In genomic region chr12:32478858-32479257, GRCh38 we compare ENCODE assay signal across 16 cellular contexts.
DNase-seq lines count a peak whose midpoint lies in the region; ATAC-seq, FAIRE-seq and TF ChIP-seq lines count a peak whose summit lies in the region.
"Had no signal": no experiment of that assay in that cellular context is flagged by ENCODE, and none has a peak within 500 bp of the region (broad histone marks: within the 10 kb centered on the region; RNA-seq: fewer than 3 reads in every experiment).

No MANE protein-coding gene starts in this region.

- ATAC-seq in GM18861 (IDR thresholded peaks at IDR 0.05; ENCODE audit: unreplicated experiment) = peak; percentile 83
- ATAC-seq in HG03097 (IDR thresholded peaks at IDR 0.05; ENCODE audit: low FRiP score, unreplicated experiment) = peak; percentile 76
- ATAC-seq in pancreas = peak; percentile 35 to 80 (median 43)

- H3K9me3 ChIP-seq in pancreas = no peaks in the 10 kb centered on the region
- H3K9me3 ChIP-seq: right lobe of liver had no signal

- TF ChIP-seq CTCF in brain (conservative IDR thresholded peaks at IDR 0.05) (no peak), pancreas (IDR thresholded peaks at IDR 0.05) (no peak), GM20000 (IDR thresholded peaks at IDR 0.05; ENCODE audit: extremely low read depth, missing control alignments) (no peak)

- peaks cover 43% of the 10 kb centered on the region for H3K4me1 Mint-ChIP-seq in brain

- intact Hi-C loops in pancreas (cut with DNase I) = no loop called here

- H3K27ac ChIP-seq in pancreas = peak overlapping the region in 2 of 4 donors; percentile 41 to 65
- H3K27ac ChIP-seq: neural progenitor cell had no signal

- no peak for FAIRE-seq in pancreas (lab: Jason Lieb, UNC)
- FAIRE-seq: endothelial cell of umbilical vein had no signal

- H3K4me3 Mint-ChIP-seq in brain = no peak overlapping the region
- H3K4me3 Mint-ChIP-seq: neural progenitor cell had no signal

- H3K36me3 ChIP-seq in pancreas = no peaks in the 10 kb centered on the region
- H3K36me3 ChIP-seq: neural progenitor cell, right lobe of liver had no signal

- H3K36me3 Mint-ChIP-seq in brain = no peaks in the 10 kb centered on the region
- H3K36me3 Mint-ChIP-seq: neural progenitor cell had no signal

- DNase-seq in pancreas = no peak
- no peak for DNase-seq in GM20000 (ENCODE audit: low spot score)
- no peak for DNase-seq in effector CD8-positive, alpha-beta T cell (lab: John Stamatoyannopoulos, UW)
- no peak for DNase-seq in activated gamma-delta T cell (lab: John Stamatoyannopoulos, UW)
- DNase-seq: DMS153; foreskin melanocyte; Karpas-422; mammary epithelial cell; NCI-H1436 treated with DMSO at 0.1 percent for 48 hours; right lobe of liver; stimulated activated CD4-positive, alpha-beta T cell treated with anti-CD3 and anti-CD28 coated beads, Interleukin-1b, Interleukin-23, amount 100 ng/mL, for 48 hours had no signal

- H3K4me3 ChIP-seq in pancreas = no peak overlapping the region
- H3K4me3 ChIP-seq: neural progenitor cell, right lobe of liver had no signal

- 11 to 13% methylated on average over 3 of the region's 3 CpGs for WGBS in pancreas, 2 donors

- peaks cover 6% of the 10 kb centered on the region for H3K27me3 Mint-ChIP-seq in brain

- H3K27me3 ChIP-seq in pancreas = no peaks in the 10 kb centered on the region
- H3K27me3 ChIP-seq: neural progenitor cell, right lobe of liver had no signal

- no peaks in the 10 kb centered on the region for H3K9me3 Mint-ChIP-seq in brain
- H3K9me3 Mint-ChIP-seq: neural progenitor cell had no signal

- peaks cover 12 to 28% (median 19%) of the 10 kb centered on the region in 3 donors for H3K4me1 ChIP-seq in pancreas

- peak overlapping the region in 3 of 5 experiments; percentile 13 to 69 (median 33) for H3K27ac Mint-ChIP-seq in brain
- H3K27ac Mint-ChIP-seq: neural progenitor cell had no signal
